Comparison of ENCODE assay signal across 8 cellular contexts in the genomic region with DNA sequence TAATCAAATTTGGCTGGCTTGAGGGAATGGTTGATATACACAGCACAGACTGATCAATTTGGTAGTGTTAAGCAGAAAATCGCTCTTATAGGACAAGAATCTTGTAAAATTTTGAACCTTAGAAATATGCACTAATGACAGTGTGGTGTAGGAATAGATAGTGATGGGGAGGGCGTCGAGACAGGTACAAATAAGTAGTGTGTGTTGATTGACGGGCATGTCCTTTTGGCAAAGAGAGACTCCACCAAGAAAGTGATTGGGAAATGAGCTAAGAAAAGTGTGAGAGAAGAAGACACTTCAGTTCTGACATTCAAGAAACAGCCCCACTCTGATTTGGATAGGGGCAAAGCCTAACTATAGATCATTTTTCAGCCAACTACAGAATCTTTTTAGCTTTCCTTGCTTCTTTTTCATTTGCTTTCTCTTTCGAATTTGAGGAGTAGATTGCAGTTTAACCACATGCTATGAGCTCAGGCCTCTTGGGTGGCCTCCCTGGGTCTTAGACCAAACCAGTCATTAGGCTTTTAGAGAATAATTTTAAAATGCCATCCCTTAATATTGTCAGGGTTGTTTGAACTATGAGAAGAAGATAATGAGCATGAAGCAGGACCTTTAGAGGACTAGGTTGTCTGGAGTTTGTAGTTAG.
A peak's percentile ranks its signal among the peaks of the same experiment; 100 is the strongest.
DNase-seq lines count a peak whose midpoint lies in the region; ATAC-seq and TF ChIP-seq lines count a peak whose summit lies in the region.

No MANE protein-coding gene starts in this region.

- H3K9me3 ChIP-seq in adrenal gland (replicated peaks in 1 of 3) (no peaks in the 10 kb centered on the region), thyroid gland (no peaks in the 10 kb centered on the region), Peyer's patch (no peaks in the 10 kb centered on the region)

- TF ChIP-seq POLR2A in adrenal gland (IDR thresholded peaks at IDR 0.05) (no peak), thyroid gland (IDR thresholded peaks at IDR 0.05) (no peak), Peyer's patch (IDR thresholded peaks at IDR 0.05) (no peak)

- H3K36me3 ChIP-seq in adrenal gland (replicated peaks in 1 of 2) (no peaks in the 10 kb centered on the region), thyroid gland (no peaks in the 10 kb centered on the region), Peyer's patch (no peaks in the 10 kb centered on the region)

- no peaks in the 10 kb centered on the region for H3K9me3 Mint-ChIP-seq in nephron progenitor cell

- DNase-seq in adrenal gland (no peak), nephron progenitor cell (no peak), SHP77 treated with DMSO at 0.1 percent for 48 hours (lab: John Stamatoyannopoulos, UW) (no peak), midbrain (lab: John Stamatoyannopoulos, UW) (no peak), thyroid gland (no peak), Peyer's patch (no peak)

- peaks cover 8% of the 10 kb centered on the region for H3K4me1 Mint-ChIP-seq in nephron progenitor cell

- no peaks in the 10 kb centered on the region for H3K27me3 Mint-ChIP-seq in nephron progenitor cell (ENCODE audit: low read depth, poor library complexity)

- H3K4me3 ChIP-seq in adrenal gland (no peak overlapping the region), thyroid gland (replicated peaks in 1 of 3) (no peak overlapping the region), Peyer's patch (no peak overlapping the region)

- intact Hi-C loops in adrenal gland (cut with DNase I) (no loop called here), thyroid gland (cut with DNase I) (no loop called here)

- peaks cover 25% of the 10 kb centered on the region for H3K36me3 Mint-ChIP-seq in nephron progenitor cell (ENCODE audit: low read depth)

- ATAC-seq in GM18858 (IDR thresholded peaks at IDR 0.05; ENCODE audit: unreplicated experiment) (peak; percentile 44), HG02798 (IDR thresholded peaks at IDR 0.05; ENCODE audit: poor library complexity, unreplicated experiment) (peak; percentile 71)

- TF ChIP-seq CTCF in adrenal gland (IDR thresholded peaks at IDR 0.05) (no peak), nephron progenitor cell (IDR thresholded peaks at IDR 0.05) (no peak), thyroid gland (IDR thresholded peaks at IDR 0.05) (no peak), Peyer's patch (IDR thresholded peaks at IDR 0.05) (no peak)

- H3K4me1 ChIP-seq in adrenal gland (replicated peaks in 1 of 2): peaks cover 11 to 25% of the 10 kb centered on the region in 2 donors
- peaks cover 22 to 24% of the 10 kb centered on the region in 2 donors for H3K4me1 ChIP-seq in thyroid gland
- peaks cover 0 to 5% (median 0%) of the 10 kb centered on the region in 4 donors for H3K4me1 ChIP-seq in Peyer's patch

- WGBS in adrenal gland, 4 donors: 80 to 87% (median 84%) methylated on average over 5 of the region's 5 CpGs
- WGBS in thyroid gland, 2 donors: 88 to 91% methylated on average over 5 of the region's 5 CpGs

- H3K27me3 ChIP-seq in adrenal gland (no peaks in the 10 kb centered on the region), thyroid gland (no peaks in the 10 kb centered on the region), Peyer's patch (no peaks in the 10 kb centered on the region)

- no peak overlapping the region for H3K4me3 Mint-ChIP-seq in nephron progenitor cell

- H3K27ac Mint-ChIP-seq in nephron progenitor cell: peak overlapping the region; percentile 3

- peak overlapping the region in 3 of 5 donors; percentile 54 to 77 (median 58) for H3K27ac ChIP-seq in adrenal gland
- H3K27ac ChIP-seq in thyroid gland: no peak overlapping the region
- H3K27ac ChIP-seq in Peyer's patch: peak overlapping the region in 2 of 4 donors; percentile 7 to 53

Comparison
In these comparisons a context has a peak if more than half of its experiments do, and no peak if none do; other contexts are left out.
1. H3K27ac ChIP-seq: peak in adrenal gland (3 of 5); none in thyroid gland (0 of 3).